Comparison of ENCODE assay signal across 2 cellular contexts in genomic region chr5:41465493-41466171, GRCh38.
TF ChIP-seq lines count a peak whose summit lies in the region.

No MANE protein-coding gene starts in this region.

TF ChIP-seq in IMR-90, 13 proteins besides CTCF, POLR2A, EP300 and RAD21:
- TF ChIP-seq MXI1 (IDR thresholded peaks at IDR 0.05; ENCODE audit: borderline replicate concordance, low read depth, low read length) (no peak), BHLHE40 (IDR thresholded peaks at IDR 0.05; ENCODE audit: low read depth, low read length) (no peak), FOS (IDR thresholded peaks at IDR 0.05; ENCODE audit: low read depth, low read length) (no peak), RFX5 (IDR thresholded peaks at IDR 0.05; ENCODE audit: low read depth, low read length) (no peak), SMC3 (IDR thresholded peaks at IDR 0.05; ENCODE audit: low read depth, low read length) (no peak), RCOR1 (IDR thresholded peaks at IDR 0.05; ENCODE audit: insufficient replicate concordance, low read length) (no peak), NFE2L2 (IDR thresholded peaks at IDR 0.05; ENCODE audit: low read depth, low read length) (no peak), CEBPB (IDR thresholded peaks at IDR 0.05; ENCODE audit: low read depth, low read length) (no peak), MAZ (IDR thresholded peaks at IDR 0.05; ENCODE audit: borderline replicate concordance, low read depth, low read length) (no peak), MAFK (IDR thresholded peaks at IDR 0.05; ENCODE audit: low read depth, low read length) (no peak)
- TF ChIP-seq, protein P1, sequence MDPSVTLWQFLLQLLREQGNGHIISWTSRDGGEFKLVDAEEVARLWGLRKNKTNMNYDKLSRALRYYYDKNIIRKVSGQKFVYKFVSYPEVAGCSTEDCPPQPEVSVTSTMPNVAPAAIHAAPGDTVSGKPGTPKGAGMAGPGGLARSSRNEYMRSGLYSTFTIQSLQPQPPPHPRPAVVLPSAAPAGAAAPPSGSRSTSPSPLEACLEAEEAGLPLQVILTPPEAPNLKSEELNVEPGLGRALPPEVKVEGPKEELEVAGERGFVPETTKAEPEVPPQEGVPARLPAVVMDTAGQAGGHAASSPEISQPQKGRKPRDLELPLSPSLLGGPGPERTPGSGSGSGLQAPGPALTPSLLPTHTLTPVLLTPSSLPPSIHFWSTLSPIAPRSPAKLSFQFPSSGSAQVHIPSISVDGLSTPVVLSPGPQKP (IDR thresholded peaks at IDR 0.05; ENCODE audit: borderline replicate concordance, low read depth, low read length): no peak
- TF ChIP-seq, protein P2, sequence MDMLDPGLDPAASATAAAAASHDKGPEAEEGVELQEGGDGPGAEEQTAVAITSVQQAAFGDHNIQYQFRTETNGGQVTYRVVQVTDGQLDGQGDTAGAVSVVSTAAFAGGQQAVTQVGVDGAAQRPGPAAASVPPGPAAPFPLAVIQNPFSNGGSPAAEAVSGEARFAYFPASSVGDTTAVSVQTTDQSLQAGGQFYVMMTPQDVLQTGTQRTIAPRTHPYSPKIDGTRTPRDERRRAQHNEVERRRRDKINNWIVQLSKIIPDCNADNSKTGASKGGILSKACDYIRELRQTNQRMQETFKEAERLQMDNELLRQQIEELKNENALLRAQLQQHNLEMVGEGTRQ (IDR thresholded peaks at IDR 0.05; ENCODE audit: low read depth, low read length): no peak

TF ChIP-seq in GM12891, 5 proteins besides CTCF, POLR2A, EP300 and RAD21:
- no peak for TF ChIP-seq TAF1 (IDR thresholded peaks at IDR 0.05; ENCODE audit: low read depth, low read length)
- TF ChIP-seq POLR2AphosphoS5 (IDR thresholded peaks at IDR 0.05; ENCODE audit: low read depth, low read length): no peak
- TF ChIP-seq SPI1 (IDR thresholded peaks at IDR 0.05; ENCODE audit: low read depth, low read length): no peak
- no peak for TF ChIP-seq POU2F2 (IDR thresholded peaks at IDR 0.05; ENCODE audit: low read depth, low read length)
- TF ChIP-seq PAX5 (IDR thresholded peaks at IDR 0.05; ENCODE audit: insufficient read depth, low read length, severe bottlenecking): no peak
